Comparison of ENCODE assay signal across 8 cellular contexts in genomic region chr5:172453206-172453985, GRCh38. TPM values are rescaled to one million over a fixed set of nuclear protein-coding genes. Genes with fewer than 3 reads are reported as not detected.
DNase-seq lines count a peak whose midpoint lies in the region; ATAC-seq and TF ChIP-seq lines count a peak whose summit lies in the region.

No MANE protein-coding gene starts in this region.

- H3K4me1 Mint-ChIP-seq in HFFc6 (ENCODE audit: low read depth) (peaks cover 58% of the 10 kb centered on the region), WTC11 (peaks cover 59% of the 10 kb centered on the region)

- peaks cover 38% of the 10 kb centered on the region for H4K20me1 ChIP-seq in osteoblast (ENCODE audit: insufficient read depth, low read length)

- H3K4me2 ChIP-seq in osteoblast (ENCODE audit: insufficient read depth, low read length): peak overlapping the region; percentile 90

- H2AFZ ChIP-seq in osteoblast (ENCODE audit: low read length): peak overlapping the region; percentile 80

- peak overlapping the region; percentile 86 for H3K4me3 Mint-ChIP-seq in HFFc6
- H3K4me3 Mint-ChIP-seq in WTC11: peak overlapping the region; percentile 90

- POLR2A ChIA-PET in AG04450 (lab: Yijun Ruan, JAX): no interaction called here
- POLR2A ChIA-PET in WTC11 (lab: Charles Lee): interaction anchor here (0.7 kb wide), 1 partner anchor 180 kb away, joined by 4 read pairs; no protein-coding TSS in a partner anchor

- TF ChIP-seq CTCF in AG04450 (IDR thresholded peaks at IDR 0.05; ENCODE audit: low read depth, low read length) (peak; percentile 81), HFFc6 (IDR thresholded peaks at IDR 0.05) (peak; percentile 71), WTC11 (IDR thresholded peaks at IDR 0.05) (no peak), foreskin keratinocyte (conservative IDR thresholded peaks at IDR 0.05) (peak; percentile 61), osteoblast (IDR thresholded peaks at IDR 0.05; ENCODE audit: extremely low read depth, low read depth, low read length) (peak; percentile 66)

- DNase-seq in AG04450 (ENCODE audit: low read depth, low spot score) (no peak), HFFc6 (peak; percentile 43), WTC11 (ENCODE audit: low spot score) (peak; percentile 66), foreskin keratinocyte (peak; percentile 40 to 67), osteoblast (ENCODE audit: insufficient read length, low spot score, missing footprints) (peak; percentile 82), T1000 (lab: John Stamatoyannopoulos, UW) (no peak), cortex of kidney (lab: John Stamatoyannopoulos, UW) (no peak)

- peaks cover 46% of the 10 kb centered on the region for H3K79me2 ChIP-seq in osteoblast (ENCODE audit: insufficient read depth, low read length)

- no peaks in the 10 kb centered on the region for H3K36me3 ChIP-seq in osteoblast (ENCODE audit: insufficient read depth, low read length)

- H3K27me3 ChIP-seq in AG04450 (ENCODE audit: control insufficient read depth, insufficient read depth, low read length) (no peaks in the 10 kb centered on the region), foreskin keratinocyte (no peaks in the 10 kb centered on the region), osteoblast (ENCODE audit: insufficient read depth, low read length) (no peaks in the 10 kb centered on the region)

- H3K27ac Mint-ChIP-seq in HFFc6: peak overlapping the region; percentile 78
- peak overlapping the region; percentile 73 for H3K27ac Mint-ChIP-seq in WTC11

- H3K36me3 Mint-ChIP-seq in HFFc6 (ENCODE audit: low read depth) (no peaks in the 10 kb centered on the region), WTC11 (no peaks in the 10 kb centered on the region; the same call in 1 of the 2 replicates)

- H3K4me1 ChIP-seq in foreskin keratinocyte: peaks cover 14% of the 10 kb centered on the region
- H3K4me1 ChIP-seq in osteoblast (ENCODE audit: insufficient read depth, low read length): peaks cover 34% of the 10 kb centered on the region

- H3K4me3 ChIP-seq in AG04450 (ENCODE audit: low read depth, low read length) (peak overlapping the region; percentile 97), osteoblast (ENCODE audit: insufficient read depth, low read length) (peak overlapping the region; percentile 97)

- H3K9me3 Mint-ChIP-seq in HFFc6: no peaks in the 10 kb centered on the region
- no peaks in the 10 kb centered on the region for H3K9me3 Mint-ChIP-seq in WTC11

- peak overlapping the region; percentile 82 for H3K27ac ChIP-seq in AG04450 (ENCODE audit: low read depth, low read length)
- H3K27ac ChIP-seq in foreskin keratinocyte: peak overlapping the region; percentile 76
- H3K27ac ChIP-seq in osteoblast (ENCODE audit: low read depth, low read length): peak overlapping the region; percentile 95

- CTCF ChIA-PET in AG04450 (lab: Charles Lee) (interaction anchor here (0.6 to 5.0 kb wide), 18 partner anchors 8 to 388 kb away, joined by 3 to 83 read pairs (median 4); partner anchors contain the start of gene UBTD2), WTC11 (lab: Charles Lee) (interaction anchor here (0.6 to 5.5 kb wide), 12 partner anchors 7 to 290 kb away, joined by 3 to 97 read pairs (median 6); no protein-coding TSS in a partner anchor)

- H3K27me3 Mint-ChIP-seq in HFFc6 (ENCODE audit: insufficient read depth): peaks cover 1% of the 10 kb centered on the region; the same call in 1 of the 2 replicates
- peaks cover 7% of the 10 kb centered on the region for H3K27me3 Mint-ChIP-seq in WTC11 (ENCODE audit: low read depth)

- ATAC-seq in WTC11 (peak; percentile 58), foreskin keratinocyte (peak; percentile 68), HG02970 (IDR thresholded peaks at IDR 0.05; ENCODE audit: low FRiP score, unreplicated experiment) (no peak)

- no peaks in the 10 kb centered on the region for H3K9me3 ChIP-seq in AG04450 (ENCODE audit: control insufficient read depth, insufficient read depth, low read length)
- no peaks in the 10 kb centered on the region for H3K9me3 ChIP-seq in osteoblast (ENCODE audit: low read depth, low read length)

TF ChIP-seq in WTC11, 78 proteins besides CTCF, POLR2A, EP300 and RAD21:
- TF ChIP-seq MAX (CRISPR knock-in tag; IDR thresholded peaks at IDR 0.05) (0 out of 2 replicates have a peak, but pooled peaks have one; percentile 8), FOXJ3 (CRISPR knock-in tag; IDR thresholded peaks at IDR 0.05; ENCODE audit: borderline replicate concordance) (no peak), ZSCAN18 (CRISPR knock-in tag; IDR thresholded peaks at IDR 0.05) (no peak), ATF1 (CRISPR knock-in tag; IDR thresholded peaks at IDR 0.05) (no peak), ZNF121 (CRISPR knock-in tag; IDR thresholded peaks at IDR 0.05) (peak; percentile 45; the same call in 1 of the 2 replicates), GTF2I (CRISPR knock-in tag; conservative IDR thresholded peaks at IDR 0.05) (peak; percentile 86), FOXP4 (CRISPR knock-in tag; IDR thresholded peaks at IDR 0.05) (0 out of 2 replicates have a peak, but pooled peaks have one; percentile 8), TP53 (CRISPR knock-in tag; IDR thresholded peaks at IDR 0.05) (peak; percentile 23; the same call in 1 of the 2 replicates)

RNA-seq across cellular contexts. Expression of gene SH3PXD2B, which starts 0.9 kb away (rescaled TPM):
- polyA plus RNA-seq in AG04450 (2011; rRNA removed) (39.1 and 39.8 TPM in 2 replicates), foreskin keratinocyte (16.2 and 18.1 TPM in 2 replicates)
- polyA minus RNA-seq in AG04450 (2011; rRNA and poly(A)+ RNA removed): 56.8 and 58.2 TPM in 2 replicates
- total RNA-seq in HFFc6 (2021; fragmentation: NEBNext Ultra II Directional; extraction: Animal tissue kit (Norgen Biotek cat#: 25700)): 10 to 100 TPM; 12.4 to 28.4 (median 24.3) TPM
- total RNA-seq in WTC11 (2021) (52.2 to 64.1 TPM (median 57.4 TPM) in 3 replicates), foreskin keratinocyte (20.9 and 29.2 TPM in 2 replicates), osteoblast (58.3 and 59.2 TPM in 2 replicates)

Comparison
In these comparisons a context has a peak if more than half of its experiments do, and no peak if none do; other contexts are left out.
1. DNase-seq: peak in HFFc6 (single experiment), WTC11 (single experiment), foreskin keratinocyte (2 of 2) and osteoblast (single experiment); none in AG04450 (single experiment), T1000 (single experiment) and cortex of kidney (single experiment).
2. Peak in every context shown above with its lines, with median percentiles within 50 percentile points of each other: H3K27ac ChIP-seq.